Comparison of ENCODE assay signal across 13 cellular contexts in the genomic region with DNA sequence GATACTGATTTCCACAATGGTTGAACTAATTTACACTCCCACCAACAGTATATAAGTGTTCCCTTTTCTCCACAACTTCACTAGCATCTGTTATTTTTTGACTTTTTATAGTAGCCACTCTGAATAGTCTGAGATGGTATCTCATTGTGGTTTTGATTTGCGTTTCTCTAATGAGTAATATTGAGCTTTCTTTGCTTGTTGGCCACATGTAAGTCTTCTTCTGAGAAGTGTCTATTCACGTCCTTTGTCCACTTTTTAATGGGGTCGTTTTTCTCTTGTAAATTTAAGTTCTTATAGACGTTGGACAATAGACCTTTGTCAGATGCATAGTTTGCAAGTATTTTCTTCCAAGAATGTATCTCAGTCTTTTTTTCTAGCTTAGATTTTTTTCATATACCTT. TPM values are rescaled to one million over a fixed set of nuclear protein-coding genes. Genes with fewer than 3 reads are reported as not detected.
A peak's percentile ranks its signal among the peaks of the same experiment; 100 is the strongest.
DNase-seq lines count a peak whose midpoint lies in the region; ATAC-seq and TF ChIP-seq lines count a peak whose summit lies in the region.
"Had no signal": no experiment of that assay in that cellular context is flagged by ENCODE, and none has a peak within 500 bp of the region (broad histone marks: within the 10 kb centered on the region; RNA-seq: fewer than 3 reads in every experiment).

No MANE protein-coding gene starts in this region.

- intact Hi-C loops in mucosa of descending colon (cut with DNase I, micrococcal nuclease) = no loop called here

- no peak overlapping the region for H3K4me3 ChIP-seq in mucosa of descending colon
- H3K4me3 ChIP-seq: heart right ventricle had no signal

- H3K9me3 ChIP-seq in mucosa of descending colon = no peaks in the 10 kb centered on the region
- H3K9me3 ChIP-seq: Caco-2, heart right ventricle had no signal

- DNase-seq in EH (ENCODE audit: low read depth) (peak; percentile 62), OCI-M2 (lab: John Stamatoyannopoulos, UW; ENCODE audit: unreplicated experiment) (no peak), mucosa of descending colon (no peak), NCI-H510A (lab: John Stamatoyannopoulos, UW) (no peak), NCI-H2081 (lab: John Stamatoyannopoulos, UW) (no peak)
- DNase-seq: activated naive CD8-positive, alpha-beta T cell treated with anti-CD3 and anti-CD28 coated beads, Interleukin-2, amount 50 U/mL, for 24 hours; Caco-2; heart right ventricle; naive thymus-derived CD8-positive, alpha-beta T cell; stimulated activated CD4-positive, alpha-beta T cell treated with anti-CD3 and anti-CD28 coated beads, Interleukin-2, amount 100 ng/mL, for 24 hours had no signal

- peak; percentile 47 for ATAC-seq in GM18867 (IDR thresholded peaks at IDR 0.05; ENCODE audit: unreplicated experiment)
- ATAC-seq in HG02610 (IDR thresholded peaks at IDR 0.05; ENCODE audit: unreplicated experiment) = peak; percentile 42
- peak; percentile 40 for ATAC-seq in HG03558 (IDR thresholded peaks at IDR 0.05; ENCODE audit: extremely low read depth, unreplicated experiment)
- ATAC-seq in mucosa of descending colon = no peak
- ATAC-seq: activated naive CD8-positive, alpha-beta T cell treated with anti-CD3 and anti-CD28 coated beads, Interleukin-2, amount 50 U/mL, for 24 hours; heart right ventricle; naive thymus-derived CD8-positive, alpha-beta T cell had no signal

- no peak for TF ChIP-seq CTCF in mucosa of descending colon (IDR thresholded peaks at IDR 0.05)

- H3K4me1 ChIP-seq in mucosa of descending colon (ENCODE audit: low read depth) = no peaks in the 10 kb centered on the region

- no peaks in the 10 kb centered on the region for H3K36me3 ChIP-seq in mucosa of descending colon (ENCODE audit: low read depth)

RNA-seq across cellular contexts. Expression of a gene that starts 10.0 kb away (rescaled TPM):
- total RNA-seq in mucosa of descending colon = 10 to 100 TPM; 38.5 to 48.6 (median 39.4) TPM
